1 cellular context compared by ENCODE assay signal in genomic region chr13:41232715-41233114, GRCh38.
TF ChIP-seq lines count a peak whose summit lies in the region.

No MANE protein-coding gene starts in this region.

TF ChIP-seq in HepG2, 621 proteins besides CTCF, POLR2A, EP300 and RAD21:
- TF ChIP-seq ZNF800 (CRISPR knock-in tag; IDR thresholded peaks at IDR 0.05), result no peak
- TF ChIP-seq REXO4 (CRISPR knock-in tag; IDR thresholded peaks at IDR 0.05; ENCODE audit: borderline replicate concordance), result no peak
- no peak for TF ChIP-seq ZFYVE20 (CRISPR knock-in tag; IDR thresholded peaks at IDR 0.05; ENCODE audit: borderline replicate concordance, low read depth)
- no peak for TF ChIP-seq NR2C2 (CRISPR knock-in tag; IDR thresholded peaks at IDR 0.05; ENCODE audit: borderline replicate concordance)
- TF ChIP-seq DPF2 (CRISPR knock-in tag; IDR thresholded peaks at IDR 0.05; ENCODE audit: borderline replicate concordance, low read depth), result no peak
- no peak for TF ChIP-seq SP4 (CRISPR knock-in tag; IDR thresholded peaks at IDR 0.05)
- no peak for TF ChIP-seq ZFP82 (CRISPR knock-in tag; IDR thresholded peaks at IDR 0.05; ENCODE audit: borderline replicate concordance)
- no peak for TF ChIP-seq PRPF4 (IDR thresholded peaks at IDR 0.05; ENCODE audit: low read depth, low read length, poor library complexity, severe bottlenecking)
- no peak for TF ChIP-seq TCF7L2 (IDR thresholded peaks at IDR 0.05; ENCODE audit: low read depth, low read length)
TF ChIP-seq in HepG2: peak in this region for 0.
